1 cellular context compared by ENCODE assay signal in genomic region chr20:50635676-50636600, GRCh38.
TF ChIP-seq lines count a peak whose summit lies in the region.

No MANE protein-coding gene starts in this region.

TF ChIP-seq in HEK293, 187 proteins besides CTCF, POLR2A, EP300 and RAD21 (continued from another document and continues in another):
- peak; percentile 91 for TF ChIP-seq PATZ1 (tag by site-specific recombination; IDR thresholded peaks at IDR 0.05)
- TF ChIP-seq ZNF112 (tag by site-specific recombination; IDR thresholded peaks at IDR 0.05): no peak
- TF ChIP-seq ZXDB (tag by site-specific recombination; IDR thresholded peaks at IDR 0.05): peak; percentile 75
- no peak for TF ChIP-seq ZNF585B (tag by site-specific recombination; IDR thresholded peaks at IDR 0.05)
- no peak for TF ChIP-seq ZNF37A (tag by site-specific recombination; IDR thresholded peaks at IDR 0.05)
- TF ChIP-seq ZNF555 (tag by site-specific recombination; conservative IDR thresholded peaks at IDR 0.05): no peak
- TF ChIP-seq ZNF248 (tag by site-specific recombination; IDR thresholded peaks at IDR 0.05): no peak
- no peak for TF ChIP-seq ZNF513 (tag by site-specific recombination; IDR thresholded peaks at IDR 0.05)
- TF ChIP-seq ZNF629 (tag by site-specific recombination; IDR thresholded peaks at IDR 0.05): peak; percentile 82
- TF ChIP-seq ZNF404 (tag by site-specific recombination; IDR thresholded peaks at IDR 0.05): no peak
- no peak for TF ChIP-seq ZFP3 (tag by site-specific recombination; IDR thresholded peaks at IDR 0.05; ENCODE audit: low read depth)
- TF ChIP-seq GLIS2 (tag by site-specific recombination; IDR thresholded peaks at IDR 0.05): peak; percentile 98
- no peak for TF ChIP-seq ZNF621 (tag by site-specific recombination; IDR thresholded peaks at IDR 0.05)
- no peak for TF ChIP-seq TCF7L2 (IDR thresholded peaks at IDR 0.05; ENCODE audit: borderline replicate concordance, low read depth, low read length)
- no peak for TF ChIP-seq ZNF48 (tag by site-specific recombination; IDR thresholded peaks at IDR 0.05)
- no peak for TF ChIP-seq ZNF175 (tag by site-specific recombination; IDR thresholded peaks at IDR 0.05)
- TF ChIP-seq ZBTB6 (tag by site-specific recombination; IDR thresholded peaks at IDR 0.05): no peak
- no peak for TF ChIP-seq ZNF354C (tag by site-specific recombination; IDR thresholded peaks at IDR 0.05; ENCODE audit: borderline replicate concordance, low read depth)
- no peak for TF ChIP-seq ZSCAN4 (tag by site-specific recombination; IDR thresholded peaks at IDR 0.05)
- TF ChIP-seq ZNF501 (tag by site-specific recombination; IDR thresholded peaks at IDR 0.05): no peak
- peak; percentile 67; the same call in 1 of the 2 replicates for TF ChIP-seq ZNF335 (tag by site-specific recombination; conservative IDR thresholded peaks at IDR 0.05)
- TF ChIP-seq ZNF623 (tag by site-specific recombination; IDR thresholded peaks at IDR 0.05): no peak
- 0 out of 2 replicates have a peak, but pooled peaks have one; percentile 23 for TF ChIP-seq MZF1 (tag by site-specific recombination; IDR thresholded peaks at IDR 0.05; ENCODE audit: borderline replicate concordance)
- TF ChIP-seq ZNF324 (tag by site-specific recombination; IDR thresholded peaks at IDR 0.05): no peak
- no peak for TF ChIP-seq ZNF280C (tag by site-specific recombination; IDR thresholded peaks at IDR 0.05)
- peak; percentile 34; the same call in 1 of the 2 replicates for TF ChIP-seq ZNF341 (tag by site-specific recombination; IDR thresholded peaks at IDR 0.05; ENCODE audit: low read depth)
- TF ChIP-seq ZBTB8A (tag by site-specific recombination; IDR thresholded peaks at IDR 0.05): peak; percentile 39; the same call in 1 of the 2 replicates
- TF ChIP-seq REST (tag by site-specific recombination; IDR thresholded peaks at IDR 0.05): peak; percentile 84
- TF ChIP-seq ZNF140 (tag by site-specific recombination; IDR thresholded peaks at IDR 0.05): no peak
- no peak for TF ChIP-seq ZNF792 (tag by site-specific recombination; IDR thresholded peaks at IDR 0.05)
- TF ChIP-seq HOXD13 (CRISPR knock-in tag; IDR thresholded peaks at IDR 0.05; ENCODE audit: borderline replicate concordance): no peak
- no peak for TF ChIP-seq ZNF280D (tag by site-specific recombination; IDR thresholded peaks at IDR 0.05)
- TF ChIP-seq ZNF785 (tag by site-specific recombination; IDR thresholded peaks at IDR 0.05): no peak
- TF ChIP-seq ZEB2 (tag by site-specific recombination; IDR thresholded peaks at IDR 0.05): peak; percentile 63
- TF ChIP-seq ZSCAN5A (tag by site-specific recombination; IDR thresholded peaks at IDR 0.05): no peak
- no peak for TF ChIP-seq ZSCAN16 (tag by site-specific recombination; IDR thresholded peaks at IDR 0.05)
- TF ChIP-seq ZNF214 (tag by site-specific recombination; IDR thresholded peaks at IDR 0.05; ENCODE audit: borderline replicate concordance): no peak
- no peak for TF ChIP-seq ZNF571 (tag by site-specific recombination; IDR thresholded peaks at IDR 0.05)
- no peak for TF ChIP-seq ZNF24 (tag by site-specific recombination; IDR thresholded peaks at IDR 0.05)
- TF ChIP-seq ZNF791 (tag by site-specific recombination; IDR thresholded peaks at IDR 0.05): no peak
- 0 out of 2 replicates have a peak, but pooled peaks have one; percentile 31 for TF ChIP-seq ZBTB48 (tag by site-specific recombination; IDR thresholded peaks at IDR 0.05)
- no peak for TF ChIP-seq ZNF670 (tag by site-specific recombination; IDR thresholded peaks at IDR 0.05; ENCODE audit: low read depth)
- no peak for TF ChIP-seq RBAK (tag by site-specific recombination; IDR thresholded peaks at IDR 0.05)
- TF ChIP-seq ZNF292 (tag by site-specific recombination; IDR thresholded peaks at IDR 0.05; ENCODE audit: borderline replicate concordance, low read depth): no peak
- TF ChIP-seq ZBTB10 (tag by site-specific recombination; IDR thresholded peaks at IDR 0.05): peak; percentile 74
- no peak for TF ChIP-seq ZNF16 (tag by site-specific recombination; IDR thresholded peaks at IDR 0.05; ENCODE audit: low read depth)
- TF ChIP-seq ZFP41 (tag by site-specific recombination; IDR thresholded peaks at IDR 0.05; ENCODE audit: borderline replicate concordance): no peak
- TF ChIP-seq ZNF529 (tag by site-specific recombination; IDR thresholded peaks at IDR 0.05; ENCODE audit: insufficient replicate concordance): no peak
